Comparison of ENCODE assay signal across 9 cellular contexts in the genomic region with DNA sequence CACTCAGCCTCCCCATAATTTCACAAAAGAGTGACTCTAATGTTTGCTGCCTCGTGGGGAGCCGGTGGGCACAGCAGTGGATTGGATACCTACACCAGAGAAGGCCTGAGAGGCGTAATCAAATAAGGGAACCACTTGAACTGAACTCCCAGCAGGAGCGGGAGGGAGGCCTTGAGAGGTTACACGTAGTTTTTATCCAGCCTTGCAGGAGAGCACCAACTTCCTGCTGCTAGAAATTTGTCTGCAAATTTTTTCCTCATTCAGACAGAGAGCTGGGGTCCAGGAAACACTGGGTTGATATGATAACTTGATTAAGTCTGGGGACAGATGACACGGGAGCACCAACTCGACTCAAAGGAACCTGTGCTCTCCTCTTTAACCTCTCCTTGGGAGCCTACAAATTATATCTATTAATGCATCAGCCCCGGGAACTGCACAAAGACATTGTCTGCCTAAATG.
DNase-seq lines count a peak whose midpoint lies in the region; ATAC-seq lines count a peak whose summit lies in the region.
"Had no signal": no experiment of that assay in that cellular context is flagged by ENCODE, and none has a peak within 500 bp of the region (broad histone marks: within the 10 kb centered on the region; RNA-seq: fewer than 3 reads in every experiment).

No MANE protein-coding gene starts in this region.

- H3K9me3 Mint-ChIP-seq in T-helper 1 cell treated with Interleukin-12 subunit alpha and Interleukin-12 subunit beta and Interleukin-4 antibody, amounts not matched to agents 30 μg/mL and 1 μg/mL, for 36 hours: no peaks in the 10 kb centered on the region

- H3K9ac ChIP-seq in mesenchymal stem cell (ENCODE audit: low read length): no peak overlapping the region

- peak overlapping the region in 1 of 2 experiments; percentile 4 for H3K4ac ChIP-seq in mesenchymal stem cell (ENCODE audit: low read depth in 1 of 2, low read length in 2 of 2)

- H2AK5ac ChIP-seq in mesenchymal stem cell (ENCODE audit: low read length, severe bottlenecking): no peak overlapping the region

- H2BK12ac ChIP-seq in mesenchymal stem cell (ENCODE audit: low read length in 2 of 2): peak overlapping the region in 1 of 2 experiments; percentile 2

- H3K4me1 ChIP-seq in mesenchymal stem cell (ENCODE audit: control insufficient read depth, insufficient read depth, low read depth, low read length): no peaks in the 10 kb centered on the region

- no peak overlapping the region for H2BK15ac ChIP-seq in mesenchymal stem cell (ENCODE audit: low read depth, poor library complexity, severe bottlenecking)

- no peak overlapping the region for H2BK120ac ChIP-seq in mesenchymal stem cell (ENCODE audit: low read depth, low read length)

- H3K4me1 Mint-ChIP-seq in T-helper 1 cell treated with Interleukin-12 subunit alpha and Interleukin-12 subunit beta and Interleukin-4 antibody, amounts not matched to agents 30 μg/mL and 1 μg/mL, for 36 hours (ENCODE audit: low read depth): peaks cover 33% of the 10 kb centered on the region

- H3K27ac Mint-ChIP-seq in T-helper 1 cell treated with Interleukin-12 subunit alpha and Interleukin-12 subunit beta and Interleukin-4 antibody, amounts not matched to agents 30 μg/mL and 1 μg/mL, for 36 hours: no peak overlapping the region

- no peaks in the 10 kb centered on the region for H3K36me3 Mint-ChIP-seq in T-helper 1 cell treated with Interleukin-12 subunit alpha and Interleukin-12 subunit beta and Interleukin-4 antibody, amounts not matched to agents 30 μg/mL and 1 μg/mL, for 36 hours (ENCODE audit: low read depth)

- H4K8ac ChIP-seq in mesenchymal stem cell (ENCODE audit: low read length): peak overlapping the region; percentile 35

- 55% methylated on average over 7 of the region's 8 CpGs for WGBS in mesenchymal stem cell

- no peak overlapping the region for H3K23ac ChIP-seq in mesenchymal stem cell (ENCODE audit: low read length in 2 of 2)

- ATAC-seq in HG03025 (IDR thresholded peaks at IDR 0.05; ENCODE audit: low FRiP score, unreplicated experiment): no peak
- ATAC-seq: Panc1 had no signal

- peak overlapping the region; percentile 65 for H2AFZ ChIP-seq in mesenchymal stem cell (ENCODE audit: low read depth, low read length)

- H3K27me3 Mint-ChIP-seq in T-helper 1 cell treated with Interleukin-12 subunit alpha and Interleukin-12 subunit beta and Interleukin-4 antibody, amounts not matched to agents 30 μg/mL and 1 μg/mL, for 36 hours (ENCODE audit: low read depth): peaks cover 19% of the 10 kb centered on the region

- H3K27ac ChIP-seq in mesenchymal stem cell (ENCODE audit: low read length, poor library complexity, severe bottlenecking): no peak overlapping the region

- peak overlapping the region in 1 of 2 experiments; percentile 64 for H3K18ac ChIP-seq in mesenchymal stem cell (ENCODE audit: low read depth in 1 of 2, low read length in 2 of 2)

- no peak overlapping the region for H2BK5ac ChIP-seq in mesenchymal stem cell (ENCODE audit: low read depth, low read length, poor library complexity, severe bottlenecking)

- H3K27me3 ChIP-seq in mesenchymal stem cell (ENCODE audit: control insufficient read depth in 1 of 2, insufficient read depth in 1 of 2, low read length in 2 of 2): peaks cover 26 to 63% of the 10 kb centered on the region in 2 experiments

- H3K36me3 ChIP-seq in mesenchymal stem cell (ENCODE audit: control insufficient read depth in 1 of 2, insufficient read depth in 2 of 2, low read depth in 1 of 2, low read length in 2 of 2): no peaks in the 10 kb centered on the region

- no peak overlapping the region for H3K14ac ChIP-seq in mesenchymal stem cell (ENCODE audit: low read length in 2 of 2)

- peak overlapping the region; percentile 40 for H3K4me3 Mint-ChIP-seq in T-helper 1 cell treated with Interleukin-12 subunit alpha and Interleukin-12 subunit beta and Interleukin-4 antibody, amounts not matched to agents 30 μg/mL and 1 μg/mL, for 36 hours

- H3K9me3 ChIP-seq in mesenchymal stem cell (ENCODE audit: control insufficient read depth, low read length): no peaks in the 10 kb centered on the region

- no peak overlapping the region for H3K4me2 ChIP-seq in mesenchymal stem cell (ENCODE audit: low read length, poor library complexity, severe bottlenecking)

- no peak overlapping the region for H4K91ac ChIP-seq in mesenchymal stem cell (ENCODE audit: low read length)

- no peaks in the 10 kb centered on the region for H3K79me1 ChIP-seq in mesenchymal stem cell (replicated peaks; ENCODE audit: low read length, poor library complexity, severe bottlenecking)

- H3K4me3 ChIP-seq in mesenchymal stem cell (ENCODE audit: insufficient read depth in 1 of 2, low read depth in 1 of 2, low read length in 2 of 2): no peak overlapping the region

- DNase-seq in GDM1 (lab: John Stamatoyannopoulos, UW) (peak; percentile 87), NCI-H1436 treated with DMSO at 0.1 percent for 48 hours (lab: John Stamatoyannopoulos, UW) (peak; percentile 63), mesenchymal stem cell (no peak), inferior parietal cortex (ENCODE audit: extremely low spot score) (no peak), SKM-1 treated with dmso at 0.1 percent for 144 hours (lab: John Stamatoyannopoulos, UW; ENCODE audit: unreplicated experiment) (no peak), hippocampal formation (lab: John Stamatoyannopoulos, UW) (no peak)

Comparison
In these comparisons a context has a peak if more than half of its experiments do, and no peak if none do; other contexts are left out.
1. DNase-seq: peak in GDM1 (single experiment) and NCI-H1436 treated with DMSO at 0.1 percent for 48 hours (single experiment); none in mesenchymal stem cell (single experiment), inferior parietal cortex (single experiment), SKM-1 treated with dmso at 0.1 percent for 144 hours (single experiment) and hippocampal formation (0 of 2).